25 cellular contexts compared by ENCODE assay signal in genomic region chr6:139583420-139583819, GRCh38.
DNase-seq lines count a peak whose midpoint lies in the region; ATAC-seq and TF ChIP-seq lines count a peak whose summit lies in the region.
"Had no signal": no experiment of that assay in that cellular context is flagged by ENCODE, and none has a peak within 500 bp of the region (broad histone marks: within the 10 kb centered on the region; RNA-seq: fewer than 3 reads in every experiment).

No MANE protein-coding gene starts in this region.

- H3K36me3 ChIP-seq in brain microvascular endothelial cell (replicated peaks) (no peaks in the 10 kb centered on the region), aorta (ENCODE audit: control insufficient read depth in 1 of 2, insufficient read depth in 2 of 2, low read length in 1 of 2) (no peaks in the 10 kb centered on the region)
- H3K36me3 ChIP-seq: neutrophil had no signal

- H3K27ac ChIP-seq in brain microvascular endothelial cell, result peak overlapping the region; percentile 73
- H3K27ac ChIP-seq in aorta (ENCODE audit: low read depth in 1 of 2, low read length in 2 of 2), result no peak overlapping the region
- H3K27ac ChIP-seq: body of pancreas, neutrophil, testis had no signal

- H3K9me3 Mint-ChIP-seq in mesothelial cell of epicardium, result no peaks in the 10 kb centered on the region
- H3K9me3 Mint-ChIP-seq: activated CD4-positive, alpha-beta memory T cell treated with anti-CD3 and anti-CD28 coated beads, Interleukin-2, amount 10 ng/mL, durations not matched to agents 7 days and 5 days; CD4-positive, alpha-beta T cell; T-helper 2 cell treated with Interferon-gamma antibody and Interleukin-4, amounts not matched to agents 5 μg/mL and 100 μg/mL, for 36 hours; WTC11 had no signal

- H3K4me1 Mint-ChIP-seq in mesothelial cell of epicardium, result peaks cover 59% of the 10 kb centered on the region

- peaks cover 1% of the 10 kb centered on the region for H3K36me3 Mint-ChIP-seq in mesothelial cell of epicardium
- H3K36me3 Mint-ChIP-seq: WTC11 had no signal

- no peak overlapping the region for H3K4me3 ChIP-seq in brain microvascular endothelial cell (ENCODE audit: low read depth, low read length)
- no peak overlapping the region for H3K4me3 ChIP-seq in aorta (ENCODE audit: low read length in 2 of 2)
- H3K4me3 ChIP-seq: body of pancreas, testis had no signal

- peak overlapping the region; percentile 74 for H3K27ac Mint-ChIP-seq in mesothelial cell of epicardium
- H3K27ac Mint-ChIP-seq: activated CD4-positive, alpha-beta memory T cell treated with anti-CD3 and anti-CD28 coated beads, Interleukin-2, amount 10 ng/mL, durations not matched to agents 7 days and 5 days; CD4-positive, alpha-beta T cell; T-helper 2 cell treated with Interferon-gamma antibody and Interleukin-4, amounts not matched to agents 5 μg/mL and 100 μg/mL, for 36 hours; WTC11 had no signal

- H3K27me3 ChIP-seq in brain microvascular endothelial cell (replicated peaks), result no peaks in the 10 kb centered on the region
- H3K27me3 ChIP-seq in aorta (ENCODE audit: control insufficient read depth in 1 of 2, insufficient read depth in 2 of 2, low read length in 1 of 2), result no peaks in the 10 kb centered on the region
- H3K27me3 ChIP-seq: body of pancreas, neutrophil, testis had no signal

- ATAC-seq in GM18868 (IDR thresholded peaks at IDR 0.05; ENCODE audit: unreplicated experiment), result no peak
- no peak for ATAC-seq in aorta (ENCODE audit: low FRiP score)
- ATAC-seq: body of pancreas, left cardiac atrium, WTC11 had no signal

- intact Hi-C loops in aorta (cut with DNase I), result no loop called here

- 92 to 93% methylated on average over 3 of the region's 3 CpGs for WGBS in aorta, 2 donors

- no peaks in the 10 kb centered on the region for H3K9me3 ChIP-seq in aorta (ENCODE audit: control insufficient read depth, low read length)
- H3K9me3 ChIP-seq: body of pancreas, neutrophil, testis had no signal

- TF ChIP-seq CTCF in brain microvascular endothelial cell (IDR thresholded peaks at IDR 0.05; ENCODE audit: low read depth, low read length, missing control alignments) (no peak), mesothelial cell of epicardium (IDR thresholded peaks at IDR 0.05; ENCODE audit: unreplicated experiment) (no peak)

- in situ Hi-C loops in brain microvascular endothelial cell (cut with HindIII; ENCODE audit: low pct_ligation_motif_present, low sequenced_read_pairs), result no loop called here

- no peak overlapping the region for H3K4me3 Mint-ChIP-seq in mesothelial cell of epicardium
- H3K4me3 Mint-ChIP-seq: activated CD4-positive, alpha-beta memory T cell treated with anti-CD3 and anti-CD28 coated beads, Interleukin-2, amount 10 ng/mL, durations not matched to agents 7 days and 5 days; CD4-positive, alpha-beta T cell; T-helper 2 cell treated with Interferon-gamma antibody and Interleukin-4, amounts not matched to agents 5 μg/mL and 100 μg/mL, for 36 hours; WTC11 had no signal

- peaks cover 0 to 3% of the 10 kb centered on the region in 2 donors for H3K4me1 ChIP-seq in aorta (ENCODE audit: control insufficient read depth in 1 of 2, insufficient read depth in 2 of 2, low read length in 2 of 2)

- DNase-seq in EL, result peak; percentile 69
- DNase-seq in NCI-H226, result peak; percentile 50
- no peak for DNase-seq in brain microvascular endothelial cell
- DNase-seq in mesothelial cell of epicardium (ENCODE audit: low spot score in 2 of 2, unreplicated experiment in 2 of 2), result no peak
- no peak for DNase-seq in NCI-H187 (lab: John Stamatoyannopoulos, UW)
- no peak for DNase-seq in NCI-H345 treated with DMSO at 0.1 percent for 48 hours (lab: John Stamatoyannopoulos, UW; ENCODE audit: unreplicated experiment)
- no peak for DNase-seq in aorta
- DNase-seq: activated CD4-positive, alpha-beta memory T cell treated with anti-CD3 and anti-CD28 coated beads, Interleukin-2, amount 10 ng/mL, durations not matched to agents 7 days and 5 days; activated naive CD4-positive, alpha-beta T cell treated with anti-CD3 and anti-CD28 coated beads, Interleukin-2, amount 50 U/mL, for 16 hours; activated T-cell treated with anti-CD3 and anti-CD28 coated beads, Interleukin-2, amount 50 U/mL, for 1 hour; body of pancreas; CD4-positive, alpha-beta T cell; cortex of kidney; Karpas-422; left cardiac atrium; NCI-H1105; NCI-H526 treated with DMSO at 0.1 percent for 48 hours; retina; SIG-M5; stimulated activated CD4-positive, alpha-beta T cell treated with anti-CD3 and anti-CD28 coated beads, Interleukin-15, amount 100 ng/mL, for 24 hours; testis had no signal

- H3K27me3 Mint-ChIP-seq in mesothelial cell of epicardium (ENCODE audit: low read depth), result no peaks in the 10 kb centered on the region

Comparison
In these comparisons a context has a peak if more than half of its experiments do, and no peak if none do; other contexts are left out.
1. DNase-seq: peak in EL (single experiment) and NCI-H226 (single experiment); none in brain microvascular endothelial cell (single experiment), mesothelial cell of epicardium (0 of 2), NCI-H187 (0 of 2), NCI-H345 treated with DMSO at 0.1 percent for 48 hours (single experiment) and aorta (0 of 2).